8 cellular contexts compared by ENCODE assay signal in genomic region chr6:43171284-43172126, GRCh38. TPM values are rescaled to one million over a fixed set of nuclear protein-coding genes. Genes with fewer than 3 reads are reported as not detected.
A peak's percentile ranks its signal among the peaks of the same experiment; 100 is the strongest.
DNase-seq lines count a peak whose midpoint lies in the region; ATAC-seq, FAIRE-seq and TF ChIP-seq lines count a peak whose summit lies in the region.

No MANE protein-coding gene starts in this region.

- no peak for DNase-seq in AG09309 (ENCODE audit: low read depth)
- DNase-seq in T-helper 9 cell: peak; percentile 29
- DNase-seq in dorsolateral prefrontal cortex: peak in 2 of 10 donors; percentile 38 to 59
- peak; percentile 19 for DNase-seq in urothelium cell line (ENCODE audit: low spot score)
- no peak for DNase-seq in DMS114 treated with DMSO at 0.1 percent for 48 hours (lab: John Stamatoyannopoulos, UW; ENCODE audit: unreplicated experiment)

- H3K9me3 ChIP-seq in muscle layer of duodenum (ENCODE audit: control insufficient read depth in 1 of 2, low read length in 2 of 2): no peaks in the 10 kb centered on the region

- H3K4me3 ChIP-seq in AG09309 (ENCODE audit: control insufficient read depth, low read depth, low read length): peak overlapping the region; percentile 78
- peak overlapping the region; percentile 73 to 98 (median 88) for H3K4me3 ChIP-seq in dorsolateral prefrontal cortex
- H3K4me3 ChIP-seq in muscle layer of duodenum (ENCODE audit: low read depth in 1 of 2, low read length in 2 of 2): peak overlapping the region; percentile 81 to 91

- H3K36me3 ChIP-seq in muscle layer of duodenum (ENCODE audit: control insufficient read depth in 1 of 2, insufficient read depth in 2 of 2, low read length in 2 of 2): peaks cover 16% of the 10 kb centered on the region in 2 donors

- H3K27ac ChIP-seq in dorsolateral prefrontal cortex (peak overlapping the region; percentile 49 to 98 (median 92)), muscle layer of duodenum (ENCODE audit: low read length) (peak overlapping the region; percentile 95)

- intact Hi-C loops in dorsolateral prefrontal cortex (cut with DNase I): loop anchor here (1.0 to 10.0 kb wide), 12 partner anchors 11 to 456 kb away; partner anchors contain the start of genes KLC4 (in 2 of the 2), MRPL2 (in 2 of the 2), ZNF318 (in 2 of the 2) and CNPY3 (in 1 of the 2)

- FAIRE-seq in urothelium cell line (lab: Jason Lieb, UNC): no peak

- H3K4me1 ChIP-seq in muscle layer of duodenum (ENCODE audit: control insufficient read depth in 1 of 2, insufficient read depth in 2 of 2, low read length in 2 of 2): peaks cover 17 to 27% of the 10 kb centered on the region in 2 donors

- TF ChIP-seq CTCF in AG09309 (IDR thresholded peaks at IDR 0.05; ENCODE audit: control insufficient read depth, insufficient read depth, low read depth, low read length, missing control alignments): peak; percentile 35
- peak in 48 of 56 donors; percentile 12 to 88 (median 58) for TF ChIP-seq CTCF in dorsolateral prefrontal cortex (IDR thresholded peaks at IDR 0.05 in 54 of 56, conservative IDR thresholded peaks at IDR 0.05 in 2 of 56; ENCODE audit: low read depth in 1 of 56, partially characterized antibody in 56 of 56)

- H3K27me3 ChIP-seq in dorsolateral prefrontal cortex: no peaks in the 10 kb centered on the region
- H3K27me3 ChIP-seq in muscle layer of duodenum (ENCODE audit: low read depth, low read length): no peaks in the 10 kb centered on the region

- ATAC-seq in GM18861 (IDR thresholded peaks at IDR 0.05; ENCODE audit: unreplicated experiment) (peak; percentile 22), HG03064 (IDR thresholded peaks at IDR 0.05; ENCODE audit: low read depth, unreplicated experiment) (peak; percentile 33)

RNA-seq across cellular contexts. Expression of gene SRF, which starts 0.4 kb away (rescaled TPM):
- total RNA-seq in dorsolateral prefrontal cortex: 10 to 100 TPM; 18.4 to 31.7 (median 23.1) TPM

RNA-seq across cellular contexts. Expression of gene CUL9, which starts 10.5 kb away (rescaled TPM):
- 100 to 1,000 TPM in 19 of 120 experiments, 10 to 100 TPM in 101; 57.4 to 123 (median 84.1) TPM for total RNA-seq in dorsolateral prefrontal cortex

RNA-seq across cellular contexts. Expression of gene DNPH1, which starts 57.8 kb away (rescaled TPM):
- total RNA-seq in dorsolateral prefrontal cortex: 10 to 100 TPM; 18.4 to 54.6 (median 31.2) TPM

Comparison
In these comparisons a context has a peak if more than half of its experiments do, and no peak if none do; other contexts are left out.
1. DNase-seq: peak in T-helper 9 cell (single experiment) and urothelium cell line (single experiment); none in AG09309 (single experiment) and DMS114 treated with DMSO at 0.1 percent for 48 hours (single experiment).
2. Peak in every context shown above with its lines, with median percentiles within 50 percentile points of each other: H3K4me3 ChIP-seq.